ENCODE assay signal across 19 cellular contexts in the genomic region with DNA sequence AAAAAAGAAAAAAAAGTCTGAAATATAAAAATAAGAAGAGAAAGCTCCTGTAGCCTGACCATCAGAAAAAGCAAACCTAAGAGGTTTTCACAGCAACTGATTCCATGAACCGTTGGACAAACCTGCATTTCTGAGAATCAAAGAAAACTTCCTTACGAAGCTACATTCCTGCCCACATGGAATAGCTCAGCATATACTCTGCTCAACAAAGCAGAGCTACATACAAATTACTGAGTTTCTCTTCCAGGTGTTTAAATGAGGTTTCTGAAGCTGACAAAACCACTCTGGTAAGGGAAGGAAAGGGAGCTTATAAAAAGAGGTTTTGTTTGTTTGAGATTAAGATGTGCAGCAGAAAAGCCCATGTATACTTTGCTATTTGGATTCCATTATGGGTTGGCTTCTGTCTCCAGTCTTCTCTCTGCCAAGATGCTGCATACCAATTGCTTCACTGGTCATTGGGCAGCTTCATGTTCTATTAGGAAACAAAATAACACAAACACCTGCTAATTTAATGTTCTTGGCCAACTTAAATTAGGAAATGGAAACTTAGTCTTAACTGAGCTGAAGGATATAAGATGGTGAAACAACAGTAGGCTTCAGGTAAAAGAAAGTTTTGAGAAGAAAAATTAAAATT.
A peak's percentile ranks its signal among the peaks of the same experiment; 100 is the strongest.
DNase-seq lines count a peak whose midpoint lies in the region; ATAC-seq and TF ChIP-seq lines count a peak whose summit lies in the region.
"Had no signal": no experiment of that assay in that cellular context is flagged by ENCODE, and none has a peak within 500 bp of the region (broad histone marks: within the 10 kb centered on the region; RNA-seq: fewer than 3 reads in every experiment).

No MANE protein-coding gene starts in this region.

- H2BK120ac ChIP-seq in H9 (ENCODE audit: low read depth, low read length, poor library complexity, severe bottlenecking), result no peak overlapping the region

- TF ChIP-seq CTCF in H9 (conservative IDR thresholded peaks at IDR 0.05) (no peak), choroid plexus epithelial cell (conservative IDR thresholded peaks at IDR 0.05; ENCODE audit: low read depth, low read length) (no peak), testis (IDR thresholded peaks at IDR 0.05) (no peak)

- no peak overlapping the region for H3K27ac Mint-ChIP-seq in H9
- H3K27ac Mint-ChIP-seq: CD4-positive, CD25-positive, alpha-beta regulatory T cell; CD8-positive, alpha-beta memory T cell had no signal

- H3K79me1 ChIP-seq in H9 (ENCODE audit: insufficient read depth, low read depth, low read length, poor library complexity, severe bottlenecking), result no peaks in the 10 kb centered on the region

- no peaks in the 10 kb centered on the region for H3K27me3 ChIP-seq in H9 (ENCODE audit: insufficient read depth, low read length)
- no peaks in the 10 kb centered on the region for H3K27me3 ChIP-seq in testis
- H3K27me3 ChIP-seq: BE2C had no signal

- no peaks in the 10 kb centered on the region for H4K20me1 ChIP-seq in H9 (ENCODE audit: control insufficient read depth, insufficient read depth, insufficient read length)

- no peaks in the 10 kb centered on the region for H3K23me2 ChIP-seq in H9 (ENCODE audit: insufficient read length, low read depth, low read length, poor library complexity, severe bottlenecking)

- peaks cover 10 to 18% of the 10 kb centered on the region in 2 experiments for H3K4me1 Mint-ChIP-seq in H9
- H3K4me1 Mint-ChIP-seq: CD4-positive, CD25-positive, alpha-beta regulatory T cell; CD8-positive, alpha-beta memory T cell had no signal

- H3K79me2 ChIP-seq in H9 (ENCODE audit: insufficient read depth, low read length), result no peaks in the 10 kb centered on the region

- H2BK15ac ChIP-seq in H9 (ENCODE audit: low read depth, low read length), result no peak overlapping the region

- intact Hi-C loops in testis (cut with DNase I; ENCODE audit: low total_unique reads), result no loop called here

- no peak overlapping the region for H4K5ac ChIP-seq in H9 (ENCODE audit: insufficient read length, low read depth, low read length)

- ATAC-seq in HG03520 (IDR thresholded peaks at IDR 0.05; ENCODE audit: unreplicated experiment) (no peak), HG03378 (IDR thresholded peaks at IDR 0.05; ENCODE audit: unreplicated experiment) (no peak)

- no peak overlapping the region for H3K4ac ChIP-seq in H9 (ENCODE audit: low read depth, low read length)

- no peak overlapping the region for H3K56ac ChIP-seq in H9 (ENCODE audit: insufficient read length, low read depth, low read length)

- no peak overlapping the region for H3K4me2 ChIP-seq in H9 (ENCODE audit: insufficient read depth, insufficient read length, low read length)

- WGBS in H9 (ENCODE audit: extremely low coverage, insufficient read length, low lambda C conversion rate), result no CpG with 5 or more reads among the region's 2 CpGs
- 69 to 70% methylated on average over 2 of the region's 2 CpGs for WGBS in testis, 2 donors

- no peak overlapping the region for H3K14ac ChIP-seq in H9 (ENCODE audit: insufficient read depth, low read length)

- H3T11ph ChIP-seq in H9 (ENCODE audit: low read length), result no peak overlapping the region

- no peak overlapping the region for H3K18ac ChIP-seq in H9 (ENCODE audit: insufficient read length, low read depth, low read length)

- no peak overlapping the region for H2AFZ ChIP-seq in H9 (ENCODE audit: low read length)

- H3K9me3 Mint-ChIP-seq in H9, result no peaks in the 10 kb centered on the region

- no peak overlapping the region for H3K4me3 Mint-ChIP-seq in H9
- H3K4me3 Mint-ChIP-seq: CD4-positive, CD25-positive, alpha-beta regulatory T cell; CD8-positive, alpha-beta memory T cell had no signal

- H3K4me3 ChIP-seq in choroid plexus epithelial cell (ENCODE audit: low read depth, low read length), result no peak overlapping the region
- H3K4me3 ChIP-seq in testis, result no peak overlapping the region
- H3K4me3 ChIP-seq: HAP-1 had no signal

- no peak overlapping the region for H4K8ac ChIP-seq in H9 (replicated peaks; ENCODE audit: insufficient read length, low read depth, low read length)

- no peaks in the 10 kb centered on the region for H3K36me3 Mint-ChIP-seq in H9 (ENCODE audit: insufficient read depth in 1 of 3, low read depth in 3 of 3)
- H3K36me3 Mint-ChIP-seq: CD4-positive, CD25-positive, alpha-beta regulatory T cell; CD8-positive, alpha-beta memory T cell had no signal

- no peak overlapping the region for H4K91ac ChIP-seq in H9 (ENCODE audit: insufficient read length, low read depth, low read length)

- no peak for DNase-seq in H9
- peak; percentile 31 for DNase-seq in RPMI8226
- peak; percentile 0 for DNase-seq in choroid plexus epithelial cell (ENCODE audit: low read depth)
- DNase-seq in medulla oblongata (ENCODE audit: extremely low spot score), result peak; percentile 23
- no peak for DNase-seq in activated naive CD4-positive, alpha-beta T cell treated with Interleukin-2 at 50 U/mL for 16 hours
- no peak for DNase-seq in testis
- DNase-seq: ACHN; BE2C; C1 segment of cervical spinal cord; CD4-positive, CD25-positive, alpha-beta regulatory T cell; CD8-positive, alpha-beta memory T cell; COR-L47; DMS 273 treated with DMSO at 0.1 percent for 48 hours; DMS53; IMR-90 had no signal

- no peak overlapping the region for H2BK20ac ChIP-seq in H9 (ENCODE audit: low read depth, low read length, poor library complexity, severe bottlenecking)

- no peak overlapping the region for H2AK5ac ChIP-seq in H9 (ENCODE audit: insufficient read length, low read length)

- no peak overlapping the region for H2BK5ac ChIP-seq in H9 (ENCODE audit: insufficient read length, low read length)

- no peak overlapping the region for H2BK12ac ChIP-seq in H9 (ENCODE audit: insufficient read length, low read depth, low read length)

- no peak overlapping the region for H3K23ac ChIP-seq in H9 (ENCODE audit: insufficient read length, low read depth, low read length)

- H3K4me1 ChIP-seq in H9 (ENCODE audit: insufficient read depth, low read length), result no peaks in the 10 kb centered on the region; the same call in 1 of the 2 replicates
- H3K4me1 ChIP-seq in testis, result no peaks in the 10 kb centered on the region
- H3K4me1 ChIP-seq: BE2C, HAP-1 had no signal

- H3K9ac ChIP-seq in H9 (ENCODE audit: extremely low read depth, insufficient read length, low read length), result peak overlapping the region; percentile 14

- H3K27ac ChIP-seq in H9 (ENCODE audit: insufficient read length, low read depth, low read length) (no peak overlapping the region), testis (no peak overlapping the region)
- H3K27ac ChIP-seq: HL-60 had no signal

- H3K36me3 ChIP-seq in testis (ENCODE audit: low read depth, missing control alignments), result no peaks in the 10 kb centered on the region
- H3K36me3 ChIP-seq: BE2C, HAP-1 had no signal

- TF ChIP-seq POLR2A in testis (IDR thresholded peaks at IDR 0.05), result no peak

- H3K9me3 ChIP-seq in H9 (ENCODE audit: control insufficient read depth, low read depth, low read length), result no peaks in the 10 kb centered on the region
- no peaks in the 10 kb centered on the region for H3K9me3 ChIP-seq in testis
- H3K9me3 ChIP-seq: BE2C, HAP-1 had no signal

- no peaks in the 10 kb centered on the region for H3K27me3 Mint-ChIP-seq in H9 (ENCODE audit: low read depth)
- H3K27me3 Mint-ChIP-seq: CD4-positive, CD25-positive, alpha-beta regulatory T cell; CD8-positive, alpha-beta memory T cell had no signal

Comparison
In these comparisons a context has a peak if more than half of its experiments do, and no peak if none do; other contexts are left out.
1. DNase-seq: peak in RPMI8226 (single experiment), choroid plexus epithelial cell (single experiment) and medulla oblongata (single experiment); none in H9 (single experiment), activated naive CD4-positive, alpha-beta T cell treated with Interleukin-2 at 50 U/mL for 16 hours (single experiment) and testis (single experiment).